Comparison of ENCODE assay signal across 6 cellular contexts in genomic region chr22:19084126-19084525, GRCh38. TPM values are rescaled to one million over a fixed set of nuclear protein-coding genes. Genes with fewer than 3 reads are reported as not detected.
"Had no signal": no experiment of that assay in that cellular context is flagged by ENCODE, and none has a peak within 500 bp of the region (broad histone marks: within the 10 kb centered on the region; RNA-seq: fewer than 3 reads in every experiment).

No MANE protein-coding gene starts in this region.

RNA-seq across cellular contexts. Expression of gene TSSK2, which starts 47.0 kb away (rescaled TPM):
- total RNA-seq: K562, M059J, PC-3, Right ventricle myocardium superior, SJSA1 had no signal
- polyA plus RNA-seq: SK-N-SH had no signal
